Comparison of ENCODE assay signal across 9 cellular contexts in genomic region chr20:17825949-17826843, GRCh38.
A peak's percentile ranks its signal among the peaks of the same experiment; 100 is the strongest.
DNase-seq lines count a peak whose midpoint lies in the region; ATAC-seq, FAIRE-seq and TF ChIP-seq lines count a peak whose summit lies in the region.
"Had no signal": no experiment of that assay in that cellular context is flagged by ENCODE, and none has a peak within 500 bp of the region (broad histone marks: within the 10 kb centered on the region; RNA-seq: fewer than 3 reads in every experiment).

No MANE protein-coding gene starts in this region.

- H3K36me3 ChIP-seq in upper lobe of right lung (no peaks in the 10 kb centered on the region), WERI-Rb-1 (no peaks in the 10 kb centered on the region)

- H3K27ac ChIP-seq in upper lobe of right lung: peak overlapping the region; percentile 59
- no peak overlapping the region for H3K27ac ChIP-seq in WERI-Rb-1

- H3K9me3 Mint-ChIP-seq in activated CD8-positive, alpha-beta T cell treated with anti-CD3 and anti-CD28 coated beads, Interleukin-2, amount 10 ng/mL, durations not matched to agents 7 days and 5 days (ENCODE audit: insufficient read depth): no peaks in the 10 kb centered on the region

- no peak overlapping the region for H3K27ac Mint-ChIP-seq in activated CD8-positive, alpha-beta T cell treated with anti-CD3 and anti-CD28 coated beads, Interleukin-2, amount 10 ng/mL, durations not matched to agents 7 days and 5 days

- H3K4me3 Mint-ChIP-seq in activated CD8-positive, alpha-beta T cell treated with anti-CD3 and anti-CD28 coated beads, Interleukin-2, amount 10 ng/mL, durations not matched to agents 7 days and 5 days: no peak overlapping the region

- H3K4me3 ChIP-seq in upper lobe of right lung (no peak overlapping the region), WERI-Rb-1 (ENCODE audit: low read depth, low read length) (no peak overlapping the region)

- H3K27me3 Mint-ChIP-seq in activated CD8-positive, alpha-beta T cell treated with anti-CD3 and anti-CD28 coated beads, Interleukin-2, amount 10 ng/mL, durations not matched to agents 7 days and 5 days (ENCODE audit: low read depth): peaks cover 4% of the 10 kb centered on the region

- peaks cover 4% of the 10 kb centered on the region for H3K4me1 ChIP-seq in upper lobe of right lung

- CTCF ChIA-PET in activated CD8-positive, alpha-beta T cell treated with anti-CD3 and anti-CD28 coated beads, Interleukin-2, amount 10 ng/mL, durations not matched to agents 7 days and 5 days (lab: Charles Lee): no interaction called here

- POLR2A ChIA-PET in activated CD8-positive, alpha-beta T cell treated with anti-CD3 and anti-CD28 coated beads, Interleukin-2, amount 10 ng/mL, durations not matched to agents 7 days and 5 days (lab: Charles Lee): no interaction called here

- no peak for TF ChIP-seq CTCF in upper lobe of right lung (IDR thresholded peaks at IDR 0.05)
- TF ChIP-seq CTCF in WERI-Rb-1 (IDR thresholded peaks at IDR 0.05; ENCODE audit: low read depth, low read length): no peak

- FAIRE-seq in frontal cortex (lab: Jason Lieb, UNC): no peak

- peak; percentile 28 for DNase-seq in stimulated activated CD4-positive, alpha-beta T cell treated with anti-CD3 and anti-CD28 coated beads, Interleukin-1b, Interleukin-23, amount 100 ng/mL, for 48 hours
- DNase-seq in stimulated activated CD4-positive, alpha-beta T cell treated with anti-CD3 and anti-CD28 coated beads, Interleukin-4, amount 100 ng/mL, for 1 hour: no peak
- peak; percentile 23 for DNase-seq in activated CD8-positive, alpha-beta T cell treated with anti-CD3 and anti-CD28 coated beads, Interleukin-2, amount 10 ng/mL, durations not matched to agents 7 days and 5 days
- DNase-seq in upper lobe of right lung: no peak
- no peak for DNase-seq in WERI-Rb-1
- no peak for DNase-seq in frontal cortex (ENCODE audit: low spot score in 2 of 2)
- no peak for DNase-seq in nucleus accumbens (lab: John Stamatoyannopoulos, UW)
- DNase-seq: DMS79 had no signal

- H3K9me3 ChIP-seq in upper lobe of right lung (no peaks in the 10 kb centered on the region), WERI-Rb-1 (ENCODE audit: severe bottlenecking) (no peaks in the 10 kb centered on the region)

- H3K36me3 Mint-ChIP-seq in activated CD8-positive, alpha-beta T cell treated with anti-CD3 and anti-CD28 coated beads, Interleukin-2, amount 10 ng/mL, durations not matched to agents 7 days and 5 days (ENCODE audit: low read depth): no peaks in the 10 kb centered on the region

- peaks cover 6% of the 10 kb centered on the region for H3K4me1 Mint-ChIP-seq in activated CD8-positive, alpha-beta T cell treated with anti-CD3 and anti-CD28 coated beads, Interleukin-2, amount 10 ng/mL, durations not matched to agents 7 days and 5 days (ENCODE audit: low read depth)

- no peaks in the 10 kb centered on the region for H3K27me3 ChIP-seq in upper lobe of right lung
- no peaks in the 10 kb centered on the region for H3K27me3 ChIP-seq in WERI-Rb-1 (ENCODE audit: insufficient read depth, low read depth, severe bottlenecking)

- intact Hi-C loops in upper lobe of right lung (cut with DNase I): no loop called here

- peak; percentile 90 for ATAC-seq in HG02870 (IDR thresholded peaks at IDR 0.05; ENCODE audit: unreplicated experiment)
- no peak for ATAC-seq in activated CD8-positive, alpha-beta T cell treated with anti-CD3 and anti-CD28 coated beads, Interleukin-2, amount 10 ng/mL, durations not matched to agents 7 days and 5 days
- no peak for ATAC-seq in upper lobe of right lung

Comparison
In these comparisons a context has a peak if more than half of its experiments do, and no peak if none do; other contexts are left out.
1. DNase-seq: peak in stimulated activated CD4-positive, alpha-beta T cell treated with anti-CD3 and anti-CD28 coated beads, Interleukin-1b, Interleukin-23, amount 100 ng/mL, for 48 hours (single experiment) and activated CD8-positive, alpha-beta T cell treated with anti-CD3 and anti-CD28 coated beads, Interleukin-2, amount 10 ng/mL, durations not matched to agents 7 days and 5 days (single experiment); none in stimulated activated CD4-positive, alpha-beta T cell treated with anti-CD3 and anti-CD28 coated beads, Interleukin-4, amount 100 ng/mL, for 1 hour (single experiment), upper lobe of right lung (single experiment), WERI-Rb-1 (single experiment), frontal cortex (0 of 2) and nucleus accumbens (0 of 56).